Comparison of ENCODE assay signal across 8 cellular contexts in the genomic region with DNA sequence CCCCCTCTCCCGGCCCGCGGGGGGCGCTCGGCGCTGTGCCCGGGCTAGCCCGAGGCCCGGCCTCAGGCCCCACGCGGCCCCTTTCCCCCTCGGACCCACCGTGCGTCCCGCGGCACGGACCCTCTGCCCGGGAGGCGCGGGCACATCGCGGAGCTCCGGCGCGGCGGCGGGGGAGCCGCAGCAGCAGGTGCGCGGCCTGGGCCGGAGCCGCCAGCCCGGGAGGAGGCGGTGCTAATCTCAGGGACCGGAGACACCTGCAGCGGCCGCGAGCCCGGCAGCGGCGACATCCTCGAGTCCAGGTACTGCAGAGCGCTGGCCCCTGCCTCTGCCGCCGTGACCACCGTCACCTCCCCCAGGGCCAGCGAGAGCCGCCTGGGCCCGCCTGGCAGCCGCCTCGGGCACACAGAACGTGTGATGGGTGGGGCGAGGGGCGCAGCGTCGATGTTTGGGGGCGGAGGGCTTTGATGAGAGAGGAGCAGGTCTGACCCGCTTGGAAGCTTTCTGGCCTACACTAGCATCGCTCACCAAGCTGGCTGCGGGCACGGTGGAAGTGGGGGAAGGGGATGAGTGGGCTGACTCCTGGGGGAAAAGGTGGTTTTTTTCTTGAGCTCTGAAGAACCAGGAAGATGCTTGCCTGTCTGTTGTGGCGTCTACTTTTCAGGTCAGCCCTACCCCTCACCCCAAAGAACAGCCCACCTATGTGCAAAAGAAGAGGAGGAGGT. TPM values are rescaled to one million over a fixed set of nuclear protein-coding genes. Genes with fewer than 3 reads are reported as not detected.
DNase-seq lines count a peak whose midpoint lies in the region; ATAC-seq and TF ChIP-seq lines count a peak whose summit lies in the region.

No MANE protein-coding gene starts in this region.

- H3K4me2 ChIP-seq in mesendoderm (ENCODE audit: low read length) = peak overlapping the region; percentile 73

- CTCF ChIA-PET in CD8-positive, alpha-beta T cell (lab: Charles Lee) = interaction anchor here (0.6 to 6.7 kb wide), 7 partner anchors 9 to 117 kb away, joined by 3 to 57 read pairs (median 4); no protein-coding TSS in a partner anchor

- peak; percentile 22 for ATAC-seq in CD8-positive, alpha-beta T cell
- ATAC-seq in GM19351 (IDR thresholded peaks at IDR 0.05; ENCODE audit: unreplicated experiment) = peak; percentile 41
- ATAC-seq in HG03354 (IDR thresholded peaks at IDR 0.05; ENCODE audit: poor library complexity, severe bottlenecking, unreplicated experiment) = peak; percentile 60
- ATAC-seq in T-helper 17 cell = peak; percentile 37

- H3K79me1 ChIP-seq in mesendoderm (ENCODE audit: low read length) = peaks cover 1% of the 10 kb centered on the region

- H3K4me3 ChIP-seq in CD8-positive, alpha-beta T cell (ENCODE audit: low read depth, low read length) = peak overlapping the region; percentile 77
- H3K4me3 ChIP-seq in coronary artery (peak overlapping the region; percentile 100), mesendoderm (ENCODE audit: low read length) (peak overlapping the region; percentile 50), thymus (ENCODE audit: low read length) (peak overlapping the region; percentile 96)

- no peak overlapping the region for H4K8ac ChIP-seq in mesendoderm (ENCODE audit: low read depth, low read length)

- no peak overlapping the region for H3K23ac ChIP-seq in mesendoderm (ENCODE audit: low read length)

- H2BK15ac ChIP-seq in mesendoderm (replicated peaks; ENCODE audit: low read depth) = no peak overlapping the region

- no peak overlapping the region for H2BK5ac ChIP-seq in mesendoderm (ENCODE audit: low read length)

- intact Hi-C loops in CD8-positive, alpha-beta T cell (cut with DNase I, micrococcal nuclease) = loop anchor here (1.0 to 10.0 kb wide), 4 partner anchors 16 to 468 kb away; a partner anchor contains a TSS

- TF ChIP-seq CTCF in CD8-positive, alpha-beta T cell (IDR thresholded peaks at IDR 0.05) = no peak
- TF ChIP-seq CTCF in coronary artery (IDR thresholded peaks at IDR 0.05) = no peak

- peak overlapping the region; percentile 95 for H3K4me3 Mint-ChIP-seq in CD8-positive, alpha-beta T cell
- H3K4me3 Mint-ChIP-seq in T-helper 17 cell = peak overlapping the region; percentile 93

- no peak overlapping the region for H4K5ac ChIP-seq in mesendoderm (ENCODE audit: low read length)

- H3K9ac ChIP-seq in mesendoderm (ENCODE audit: low read length) = peak overlapping the region; percentile 43

- peak in 4 of 7 experiments; percentile 56 to 69 (median 62) for DNase-seq in CD8-positive, alpha-beta T cell
- peak; percentile 18 to 47 (median 38) for DNase-seq in T-helper 17 cell
- no peak for DNase-seq in coronary artery (ENCODE audit: low spot score)
- peak; percentile 49 for DNase-seq in mesendoderm
- no peak for DNase-seq in NCI-H128 (lab: John Stamatoyannopoulos, UW; ENCODE audit: unreplicated experiment)

- H3K4me1 ChIP-seq in CD8-positive, alpha-beta T cell (ENCODE audit: insufficient read depth, low read length) = peaks cover 73% of the 10 kb centered on the region
- peaks cover 4% of the 10 kb centered on the region for H3K4me1 ChIP-seq in mesendoderm (ENCODE audit: control insufficient read depth, low read depth, low read length)
- peaks cover 54% of the 10 kb centered on the region for H3K4me1 ChIP-seq in thymus (ENCODE audit: control insufficient read depth, insufficient read depth, low read length)

- no CpG with 5 or more reads among the region's 62 CpGs for WGBS in mesendoderm (ENCODE audit: extremely low coverage, insufficient coverage, low lambda C conversion rate)
- WGBS in thymus = under 1% methylated on average over 62 of the region's 62 CpGs

- H3K9me3 ChIP-seq in CD8-positive, alpha-beta T cell (ENCODE audit: low read length) = no peaks in the 10 kb centered on the region
- H3K9me3 ChIP-seq in T-helper 17 cell (ENCODE audit: control insufficient read depth, low read length, poor library complexity, severe bottlenecking) (no peaks in the 10 kb centered on the region), thymus (ENCODE audit: control insufficient read depth) (no peaks in the 10 kb centered on the region)

- H3K27me3 Mint-ChIP-seq in CD8-positive, alpha-beta T cell (ENCODE audit: low read depth) = no peaks in the 10 kb centered on the region
- no peaks in the 10 kb centered on the region for H3K27me3 Mint-ChIP-seq in T-helper 17 cell

- H3K9me3 Mint-ChIP-seq in CD8-positive, alpha-beta T cell = no peaks in the 10 kb centered on the region

- no peaks in the 10 kb centered on the region for H3K79me2 ChIP-seq in mesendoderm (ENCODE audit: control insufficient read depth, insufficient read depth, low read length)

- no peaks in the 10 kb centered on the region for H3K27me3 ChIP-seq in CD8-positive, alpha-beta T cell (ENCODE audit: insufficient read depth, low read length)
- no peaks in the 10 kb centered on the region for H3K27me3 ChIP-seq in mesendoderm (ENCODE audit: insufficient read depth, low read length, poor library complexity)
- no peaks in the 10 kb centered on the region for H3K27me3 ChIP-seq in thymus (ENCODE audit: control insufficient read depth, insufficient read depth)

- H3K36me3 ChIP-seq in CD8-positive, alpha-beta T cell (ENCODE audit: insufficient read depth, low read length) = no peaks in the 10 kb centered on the region
- H3K36me3 ChIP-seq in mesendoderm (ENCODE audit: control insufficient read depth, insufficient read depth, low read length) (no peaks in the 10 kb centered on the region), thymus (ENCODE audit: control insufficient read depth, insufficient read depth) (no peaks in the 10 kb centered on the region)

- POLR2A ChIA-PET in CD8-positive, alpha-beta T cell (lab: Charles Lee) = interaction anchor here (0.7 to 5.8 kb wide), 11 partner anchors 9 to 124 kb away, joined by 3 to 44 read pairs (median 4); a partner anchor contains a TSS

- no peak overlapping the region for H2AK5ac ChIP-seq in mesendoderm (ENCODE audit: low read length)

- H3K56ac ChIP-seq in mesendoderm (ENCODE audit: low read length) = peak overlapping the region; percentile 54

- peak overlapping the region; percentile 98 for H3K27ac Mint-ChIP-seq in CD8-positive, alpha-beta T cell
- H3K27ac Mint-ChIP-seq in T-helper 17 cell = peak overlapping the region; percentile 100

- no peak overlapping the region for H3K4ac ChIP-seq in mesendoderm (ENCODE audit: low read depth, low read length)

- peak overlapping the region; percentile 71 for H3K27ac ChIP-seq in CD8-positive, alpha-beta T cell (ENCODE audit: low read depth, low read length)
- peak overlapping the region; percentile 64 to 88 for H3K27ac ChIP-seq in coronary artery
- no peak overlapping the region for H3K27ac ChIP-seq in mesendoderm (ENCODE audit: low read depth, low read length)
- H3K27ac ChIP-seq in thymus (ENCODE audit: low read depth) = peak overlapping the region; percentile 94

- H3K18ac ChIP-seq in mesendoderm (ENCODE audit: low read length) = peak overlapping the region; percentile 57

- peaks cover 32% of the 10 kb centered on the region for H3K36me3 Mint-ChIP-seq in CD8-positive, alpha-beta T cell
- H3K36me3 Mint-ChIP-seq in T-helper 17 cell (ENCODE audit: low read depth) = peaks cover 2% of the 10 kb centered on the region

- no peak overlapping the region for H2BK120ac ChIP-seq in mesendoderm (ENCODE audit: low read depth, low read length)

- peaks cover 73% of the 10 kb centered on the region for H3K4me1 Mint-ChIP-seq in CD8-positive, alpha-beta T cell (ENCODE audit: low read depth)
- peaks cover 55% of the 10 kb centered on the region for H3K4me1 Mint-ChIP-seq in T-helper 17 cell

RNA-seq across cellular contexts. Expression of a gene that starts 0.5 kb away (rescaled TPM):
- 100 to 1,000 TPM; 270 to 304 TPM for total RNA-seq in CD8-positive, alpha-beta T cell
- 100 to 1,000 TPM; 363 to 389 TPM for total RNA-seq in T-helper 17 cell
- polyA plus RNA-seq in mesendoderm (2013, experiment 1 of 2) = 37.7 TPM
- 37.3 TPM for polyA plus RNA-seq in mesendoderm (2013, experiment 2 of 2)
- 102 TPM for polyA plus RNA-seq in thymus

Comparison
In these comparisons a context has a peak if more than half of its experiments do, and no peak if none do; other contexts are left out.
1. DNase-seq: peak in CD8-positive, alpha-beta T cell (4 of 7), T-helper 17 cell (3 of 3) and mesendoderm (single experiment); none in coronary artery (single experiment) and NCI-H128 (single experiment).
2. H3K4me3 ChIP-seq: peak in every context shown above with its lines; median percentile 100 in coronary artery; 96 in thymus; 77 in CD8-positive, alpha-beta T cell; 50 in mesendoderm.
3. Peak in every context shown above with its lines, with median percentiles within 50 percentile points of each other: ATAC-seq.